ENCODE assay signal across 25 cellular contexts in the genomic region with DNA sequence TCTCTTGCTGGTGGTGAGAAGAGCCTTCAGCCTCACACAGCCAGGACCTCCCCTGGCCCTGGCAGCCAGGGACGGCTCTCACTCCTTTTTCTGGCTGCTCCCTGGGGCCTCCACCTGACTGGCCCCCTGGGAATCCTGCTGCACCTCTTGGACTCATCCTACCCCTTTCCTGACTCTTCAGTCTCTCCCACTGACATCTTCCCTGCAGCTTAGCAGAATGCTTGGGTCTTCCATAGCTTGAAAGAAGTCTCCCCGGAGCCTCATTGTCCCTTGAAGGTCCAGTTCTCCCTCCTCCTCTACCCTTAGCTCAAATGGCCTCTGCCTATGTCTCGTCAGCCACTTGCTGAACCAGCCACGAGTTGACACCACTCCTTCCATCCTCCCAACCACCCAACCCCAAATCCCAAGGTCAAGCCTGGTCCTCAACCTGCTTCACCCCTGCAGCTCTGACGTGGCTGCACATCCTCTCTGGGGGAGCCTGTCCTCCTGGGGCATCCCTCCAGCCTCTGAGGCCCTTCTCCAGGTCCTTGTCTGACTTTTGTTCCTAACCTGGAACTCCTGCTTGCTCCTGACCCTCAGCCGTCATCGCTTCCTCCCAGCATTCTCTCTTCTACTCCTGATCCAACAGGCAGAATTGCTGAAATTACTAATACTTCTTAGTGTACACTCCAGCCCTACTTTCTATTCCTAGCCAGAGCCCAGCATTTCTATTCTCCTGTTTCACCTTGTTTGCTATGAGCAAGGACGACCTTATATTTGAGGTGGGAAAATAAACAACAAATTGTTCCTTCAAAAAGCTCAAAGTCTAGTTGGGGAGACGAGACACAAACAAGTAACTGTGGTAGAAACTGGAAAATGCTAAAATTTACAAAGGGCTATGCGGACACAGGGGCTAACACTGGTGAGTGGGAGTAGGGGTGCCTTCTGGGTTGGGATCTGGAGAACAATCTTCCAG.
A peak's percentile ranks its signal among the peaks of the same experiment; 100 is the strongest.
DNase-seq lines count a peak whose midpoint lies in the region; ATAC-seq and TF ChIP-seq lines count a peak whose summit lies in the region.
"Had no signal": no experiment of that assay in that cellular context is flagged by ENCODE, and none has a peak within 500 bp of the region (broad histone marks: within the 10 kb centered on the region; RNA-seq: fewer than 3 reads in every experiment).

No MANE protein-coding gene starts in this region.

- peaks cover 10% of the 10 kb centered on the region for H3K4me1 Mint-ChIP-seq in T-helper 17 cell
- peaks cover 10% of the 10 kb centered on the region for H3K4me1 Mint-ChIP-seq in stimulated activated effector memory CD8-positive, alpha-beta T cell treated with anti-CD3 and anti-CD28 coated beads, Interleukin-12 subunit alpha, Interleukin-12 subunit beta, amount 100 ng/mL, for 72 hours
- H3K4me1 Mint-ChIP-seq: naive B cell had no signal

- no peak overlapping the region for H3K4me3 Mint-ChIP-seq in T-helper 17 cell
- no peak overlapping the region for H3K4me3 Mint-ChIP-seq in stimulated activated effector memory CD8-positive, alpha-beta T cell treated with anti-CD3 and anti-CD28 coated beads, Interleukin-12 subunit alpha, Interleukin-12 subunit beta, amount 100 ng/mL, for 72 hours
- H3K4me3 Mint-ChIP-seq: activated CD4-positive, alpha-beta T cell treated with anti-CD3 and anti-CD28 coated beads for 36 hours; activated T-cell treated with anti-CD3 and anti-CD28 coated beads, Interleukin-2, amount 50 U/mL, for 24 hours; CD4-positive, alpha-beta memory T cell had no signal

- peaks cover 0 to 66% of the 10 kb centered on the region in 2 donors for H3K4me1 ChIP-seq in left lung
- H3K4me1 ChIP-seq: HAP-1, transverse colon had no signal

- no peak overlapping the region for H3K4me3 ChIP-seq in left lung
- H3K4me3 ChIP-seq: HAP-1, ovary, SK-N-MC, transverse colon had no signal

- peak overlapping the region; percentile 39 to 66 for H3K27ac ChIP-seq in left lung
- H3K27ac ChIP-seq: 22Rv1, ovary, SK-N-MC, transverse colon had no signal

- no peaks in the 10 kb centered on the region for H3K27me3 ChIP-seq in left lung
- H3K27me3 ChIP-seq: ovary, transverse colon had no signal

- peak overlapping the region; percentile 37 for H3K27ac Mint-ChIP-seq in T-helper 17 cell
- peak overlapping the region; percentile 9 for H3K27ac Mint-ChIP-seq in stimulated activated effector memory CD8-positive, alpha-beta T cell treated with anti-CD3 and anti-CD28 coated beads, Interleukin-12 subunit alpha, Interleukin-12 subunit beta, amount 100 ng/mL, for 72 hours
- H3K27ac Mint-ChIP-seq: activated CD4-positive, alpha-beta T cell treated with anti-CD3 and anti-CD28 coated beads for 36 hours; activated T-cell treated with anti-CD3 and anti-CD28 coated beads, Interleukin-2, amount 50 U/mL, for 24 hours had no signal

- peaks cover 0 to 8% of the 10 kb centered on the region in 2 donors for H3K36me3 ChIP-seq in left lung
- H3K36me3 ChIP-seq: HAP-1, ovary, transverse colon had no signal

- peaks cover 4% of the 10 kb centered on the region for H3K36me3 Mint-ChIP-seq in T-helper 17 cell (ENCODE audit: low read depth)
- no peaks in the 10 kb centered on the region for H3K36me3 Mint-ChIP-seq in stimulated activated effector memory CD8-positive, alpha-beta T cell treated with anti-CD3 and anti-CD28 coated beads, Interleukin-12 subunit alpha, Interleukin-12 subunit beta, amount 100 ng/mL, for 72 hours
- H3K36me3 Mint-ChIP-seq: CD4-positive, alpha-beta memory T cell; naive B cell had no signal

- no peak for TF ChIP-seq CTCF in left lung (IDR thresholded peaks at IDR 0.05)

- no peaks in the 10 kb centered on the region for H3K9me3 ChIP-seq in T-helper 17 cell (ENCODE audit: control insufficient read depth, low read length, poor library complexity, severe bottlenecking)
- H3K9me3 ChIP-seq in left lung = no peaks in the 10 kb centered on the region
- H3K9me3 ChIP-seq: HAP-1, ovary, transverse colon had no signal

- intact Hi-C loops in left lung (cut with DNase I) = no loop called here

- peak; percentile 51 for DNase-seq in DMS53 (lab: John Stamatoyannopoulos, UW)
- no peak for DNase-seq in DMS53 treated with DMSO at 0.1 percent for 48 hours (lab: John Stamatoyannopoulos, UW; ENCODE audit: unreplicated experiment)
- DNase-seq in T-helper 17 cell = no peak
- no peak for DNase-seq in left lung
- DNase-seq in stimulated activated effector memory CD8-positive, alpha-beta T cell treated with anti-CD3 and anti-CD28 coated beads, Interleukin-12 subunit alpha, Interleukin-12 subunit beta, amount 100 ng/mL, for 72 hours (ENCODE audit: low spot score in 2 of 2) = no peak
- no peak for DNase-seq in RKO (ENCODE audit: low spot score)
- DNase-seq: activated CD4-positive, alpha-beta T cell treated with anti-CD3 and anti-CD28 coated beads for 36 hours; activated T-cell treated with anti-CD3 and anti-CD28 coated beads, Interleukin-2, amount 50 U/mL, for 24 hours; amniotic stem cell; CD4-positive, alpha-beta memory T cell; DMS153; GF-D8; naive B cell; NCI-H1092; NCI-H2227 treated with DMSO at 0.1 percent for 48 hours; ovary; stimulated activated naive CD8-positive, alpha-beta T cell treated with anti-CD3 and anti-CD28 coated beads, Interleukin-15, Interleukin-2, amounts not matched to agents 100 U/mL and 50 U/mL, for 24 hours; T-helper 2 cell; transverse colon had no signal

- H3K27me3 Mint-ChIP-seq in T-helper 17 cell = peaks cover 6% of the 10 kb centered on the region
- H3K27me3 Mint-ChIP-seq: activated CD4-positive, alpha-beta T cell treated with anti-CD3 and anti-CD28 coated beads for 36 hours; activated T-cell treated with anti-CD3 and anti-CD28 coated beads, Interleukin-2, amount 50 U/mL, for 24 hours; CD4-positive, alpha-beta memory T cell had no signal

- H3K9me3 Mint-ChIP-seq in stimulated activated effector memory CD8-positive, alpha-beta T cell treated with anti-CD3 and anti-CD28 coated beads, Interleukin-12 subunit alpha, Interleukin-12 subunit beta, amount 100 ng/mL, for 72 hours = no peaks in the 10 kb centered on the region
- H3K9me3 Mint-ChIP-seq: activated T-cell treated with anti-CD3 and anti-CD28 coated beads, Interleukin-2, amount 50 U/mL, for 24 hours; CD4-positive, alpha-beta memory T cell; naive B cell had no signal

- ATAC-seq in T-helper 17 cell (no peak), left lung (no peak), HG02798 (IDR thresholded peaks at IDR 0.05; ENCODE audit: poor library complexity, unreplicated experiment) (no peak), GM18909 (IDR thresholded peaks at IDR 0.05; ENCODE audit: poor library complexity, unreplicated experiment) (no peak)
- ATAC-seq in stimulated activated effector memory CD8-positive, alpha-beta T cell treated with anti-CD3 and anti-CD28 coated beads, Interleukin-12 subunit alpha, Interleukin-12 subunit beta, amount 100 ng/mL, for 72 hours = no peak
- ATAC-seq: activated CD4-positive, alpha-beta T cell treated with anti-CD3 and anti-CD28 coated beads for 36 hours; sciatic nerve; stimulated activated naive CD8-positive, alpha-beta T cell treated with anti-CD3 and anti-CD28 coated beads, Interleukin-15, Interleukin-2, amounts not matched to agents 100 U/mL and 50 U/mL, for 24 hours had no signal
